9 cellular contexts compared by ENCODE assay signal in the genomic region with DNA sequence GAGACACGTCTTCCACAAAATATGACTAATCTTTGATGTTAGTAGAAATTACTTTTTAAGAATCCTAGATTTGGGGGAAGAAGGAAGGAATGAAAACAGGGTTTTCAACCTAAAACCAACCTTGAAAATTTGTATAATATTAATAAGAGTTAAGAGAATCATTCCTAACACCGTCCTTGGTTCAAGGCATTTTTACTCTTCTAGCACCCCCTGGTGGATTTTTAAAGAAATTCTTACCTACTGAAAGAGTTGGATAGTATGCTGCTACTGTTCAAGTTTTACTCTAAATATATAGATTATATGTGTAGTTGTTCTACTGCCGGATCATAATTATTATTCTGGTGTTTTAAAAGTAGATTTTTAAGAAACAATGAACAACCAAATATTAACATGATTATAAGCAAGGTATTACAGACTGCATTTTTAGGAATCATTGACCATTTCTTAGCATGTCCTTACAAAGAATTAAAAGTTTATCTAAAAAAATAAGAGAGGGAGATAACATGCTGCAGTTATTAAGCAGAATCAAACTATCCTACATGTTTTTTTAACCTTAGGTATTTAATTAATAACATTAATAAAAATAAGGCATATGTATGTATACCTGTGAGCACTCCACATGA. TPM values are rescaled to one million over a fixed set of nuclear protein-coding genes. Genes with fewer than 3 reads are reported as not detected.
DNase-seq lines count a peak whose midpoint lies in the region; ATAC-seq and TF ChIP-seq lines count a peak whose summit lies in the region.
"Had no signal": no experiment of that assay in that cellular context is flagged by ENCODE, and none has a peak within 500 bp of the region (broad histone marks: within the 10 kb centered on the region; RNA-seq: fewer than 3 reads in every experiment).

No MANE protein-coding gene starts in this region.

- no peak overlapping the region for H3K27ac ChIP-seq in esophagus muscularis mucosa (replicated peaks in 1 of 4)

- no peak overlapping the region for H3K4me3 ChIP-seq in esophagus muscularis mucosa

- peak; percentile 83 for ATAC-seq in GM21529 (IDR thresholded peaks at IDR 0.05; ENCODE audit: unreplicated experiment)

- intact Hi-C loops in esophagus muscularis mucosa (cut with DNase I): loop anchor here (2.0 to 5.0 kb wide), 2 partner anchors 888 to 909 kb away; no protein-coding TSS in a partner anchor

- no peaks in the 10 kb centered on the region for H3K4me1 ChIP-seq in esophagus muscularis mucosa

- no peak for TF ChIP-seq EP300 in esophagus muscularis mucosa (IDR thresholded peaks at IDR 0.05)

- no peaks in the 10 kb centered on the region for H3K9me3 ChIP-seq in esophagus muscularis mucosa

- no peaks in the 10 kb centered on the region for H3K27me3 ChIP-seq in esophagus muscularis mucosa

- peak; percentile 55 for DNase-seq in DMS53 (lab: John Stamatoyannopoulos, UW)
- DNase-seq in KG1 (lab: John Stamatoyannopoulos, UW): peak; percentile 18
- peak; percentile 72 for DNase-seq in RKO (ENCODE audit: low spot score)
- no peak for DNase-seq in esophagus muscularis mucosa (ENCODE audit: extremely low spot score)
- DNase-seq in putamen (ENCODE audit: low spot score): peak; percentile 68
- DNase-seq in mucosa of gallbladder (ENCODE audit: low spot score): no peak
- no peak for DNase-seq in ureter (ENCODE audit: low spot score)

- TF ChIP-seq CTCF in esophagus muscularis mucosa (IDR thresholded peaks at IDR 0.05): peak; percentile 52 to 72 (median 68)

- no peak for TF ChIP-seq POLR2A in esophagus muscularis mucosa (IDR thresholded peaks at IDR 0.05; ENCODE audit: low read depth)

- 15% methylated on average over 3 of the region's 3 CpGs for WGBS in esophagus muscularis mucosa

- H3K36me3 ChIP-seq in esophagus muscularis mucosa: no peaks in the 10 kb centered on the region

RNA-seq across cellular contexts. Expression of gene SLITRK6, which starts 7.4 kb away (rescaled TPM):
- total RNA-seq in esophagus muscularis mucosa (1 to 10 TPM; 1.3 to 5.0 (median 3.3) TPM), mucosa of gallbladder (3.8 TPM), ureter (33.7 TPM)
- total RNA-seq: T-helper 2 cell treated with Interferon-gamma antibody and Interleukin-4, amounts not matched to agents 100 ng/mL and 5 ng/mL, for 36 hours had no signal

Comparison
In these comparisons a context has a peak if more than half of its experiments do, and no peak if none do; other contexts are left out.
1. DNase-seq: peak in DMS53 (single experiment), KG1 (single experiment), RKO (single experiment) and putamen (single experiment); none in esophagus muscularis mucosa (single experiment), mucosa of gallbladder (single experiment) and ureter (single experiment).